ENCODE assay signal across 17 cellular contexts in genomic region chr19:46393456-46394397, GRCh38. TPM values are rescaled to one million over a fixed set of nuclear protein-coding genes. Genes with fewer than 3 reads are reported as not detected.
DNase-seq lines count a peak whose midpoint lies in the region; ATAC-seq and TF ChIP-seq lines count a peak whose summit lies in the region.
"Had no signal": no experiment of that assay in that cellular context is flagged by ENCODE, and none has a peak within 500 bp of the region (broad histone marks: within the 10 kb centered on the region; RNA-seq: fewer than 3 reads in every experiment).

No MANE protein-coding gene starts in this region.

- no peaks in the 10 kb centered on the region for H3K36me3 ChIP-seq in uterus

- H3K27me3 Mint-ChIP-seq in endothelial cell (ENCODE audit: unreplicated experiment) (peaks cover 12% of the 10 kb centered on the region), nephron progenitor cell (ENCODE audit: low read depth, poor library complexity) (peaks cover 20% of the 10 kb centered on the region)

- H3K4me3 Mint-ChIP-seq in endothelial cell (ENCODE audit: unreplicated experiment), result peak overlapping the region; percentile 22
- no peak overlapping the region for H3K4me3 Mint-ChIP-seq in nephron progenitor cell
- H3K4me3 Mint-ChIP-seq: activated CD8-positive, alpha-beta T cell treated with anti-CD3 and anti-CD28 coated beads, Interleukin-2, amount 10 ng/mL, durations not matched to agents 7 days and 5 days; activated T-helper 1 cell treated with anti-CD3 and anti-CD28 coated beads, Interleukin-12 subunit alpha, Interleukin-12 subunit beta, Interleukin-2, Interleukin-4 antibody, amounts not matched to agents 30 ng/mL and 10 ng/mL and 1 ng/mL, durations not matched to agents 14 hours and 24 hours and 36 hours; CD14-positive monocyte had no signal

- peaks cover 23% of the 10 kb centered on the region for H3K4me1 Mint-ChIP-seq in endothelial cell (ENCODE audit: unreplicated experiment)
- peaks cover 30% of the 10 kb centered on the region for H3K4me1 Mint-ChIP-seq in nephron progenitor cell
- H3K4me1 Mint-ChIP-seq: CD14-positive monocyte had no signal

- TF ChIP-seq CTCF in endothelial cell (IDR thresholded peaks at IDR 0.05; ENCODE audit: unreplicated experiment), result no peak
- no peak for TF ChIP-seq CTCF in nephron progenitor cell (IDR thresholded peaks at IDR 0.05)
- no peak for TF ChIP-seq CTCF in uterus (IDR thresholded peaks at IDR 0.05)
- no peak for TF ChIP-seq CTCF in foreskin keratinocyte (conservative IDR thresholded peaks at IDR 0.05)

- intact Hi-C loops in uterus (cut with DNase I; ENCODE audit: low total_unique reads), result no loop called here

- no peak overlapping the region for H3K4me3 ChIP-seq in uterus

- H3K27ac Mint-ChIP-seq in endothelial cell (ENCODE audit: unreplicated experiment) (peak overlapping the region; percentile 98), nephron progenitor cell (peak overlapping the region; percentile 84)
- H3K27ac Mint-ChIP-seq: activated CD8-positive, alpha-beta T cell treated with anti-CD3 and anti-CD28 coated beads, Interleukin-2, amount 10 ng/mL, durations not matched to agents 7 days and 5 days had no signal

- DNase-seq in activated effector memory CD4-positive, alpha-beta T cell treated with anti-CD3 and anti-CD28 coated beads, Interleukin-2, amount 50 U/mL, for 16 hours, result peak; percentile 45
- DNase-seq in activated effector memory CD4-positive, alpha-beta T cell treated with Interleukin-2 at 50 U/mL for 16 hours, result no peak
- DNase-seq in endothelial cell (ENCODE audit: low spot score) (no peak), nephron progenitor cell (no peak), uterus (no peak), NCI-H1417 treated with DMSO at 0.1 percent for 48 hours (lab: John Stamatoyannopoulos, UW) (no peak), foreskin keratinocyte (no peak)
- no peak for DNase-seq in activated CD4-positive, alpha-beta T cell treated with anti-CD3 and anti-CD28 coated beads for 1 hour
- DNase-seq: activated CD8-positive, alpha-beta T cell treated with anti-CD3 and anti-CD28 coated beads, Interleukin-2, amount 10 ng/mL, durations not matched to agents 7 days and 5 days; amygdala; NCI-H1694; NCI-H446 had no signal

- H3K9me3 Mint-ChIP-seq in endothelial cell (ENCODE audit: unreplicated experiment) (peaks cover 5% of the 10 kb centered on the region), nephron progenitor cell (peaks cover 6% of the 10 kb centered on the region)
- H3K9me3 Mint-ChIP-seq: activated T-helper 1 cell treated with anti-CD3 and anti-CD28 coated beads, Interleukin-12 subunit alpha, Interleukin-12 subunit beta, Interleukin-2, Interleukin-4 antibody, amounts not matched to agents 30 ng/mL and 10 ng/mL and 1 ng/mL, durations not matched to agents 14 hours and 24 hours and 36 hours had no signal

- no peaks in the 10 kb centered on the region for H3K4me1 ChIP-seq in uterus
- no peaks in the 10 kb centered on the region for H3K4me1 ChIP-seq in foreskin keratinocyte
- H3K4me1 ChIP-seq: parathyroid adenoma had no signal

- H3K27ac ChIP-seq in uterus (peak overlapping the region; percentile 40 to 56), foreskin keratinocyte (no peak overlapping the region)
- H3K27ac ChIP-seq: parathyroid adenoma had no signal

- no peaks in the 10 kb centered on the region for H3K9me3 ChIP-seq in uterus

- H3K27me3 ChIP-seq in uterus (no peaks in the 10 kb centered on the region), foreskin keratinocyte (no peaks in the 10 kb centered on the region)

- no peak for ATAC-seq in foreskin keratinocyte
- ATAC-seq: activated CD8-positive, alpha-beta T cell treated with anti-CD3 and anti-CD28 coated beads, Interleukin-2, amount 10 ng/mL, durations not matched to agents 7 days and 5 days had no signal

- no peak for TF ChIP-seq POLR2A in uterus (IDR thresholded peaks at IDR 0.05)

- H3K36me3 Mint-ChIP-seq in endothelial cell (ENCODE audit: low read depth, unreplicated experiment) (peaks cover 21% of the 10 kb centered on the region), nephron progenitor cell (ENCODE audit: low read depth) (peaks cover 37% of the 10 kb centered on the region)

RNA-seq across cellular contexts. Expression of gene CCDC8, which starts 19.6 kb away (rescaled TPM):
- total RNA-seq in endothelial cell (ENCODE audit: unreplicated experiment), result 13.3 TPM
- 10 to 100 TPM in 2 of 4 donors, 1 to 10 TPM in 2; 7.2 to 89.1 (median 26.2) TPM for total RNA-seq in uterus
- total RNA-seq in foreskin keratinocyte, result 41.6 and 42.7 TPM in 2 replicates
- 27.3 and 30.4 TPM in 2 replicates for polyA plus RNA-seq in foreskin keratinocyte
- total RNA-seq: activated CD8-positive, alpha-beta T cell treated with anti-CD3 and anti-CD28 coated beads, Interleukin-2, amount 10 ng/mL, durations not matched to agents 7 days and 5 days; activated T-helper 1 cell treated with anti-CD3 and anti-CD28 coated beads, Interleukin-12 subunit alpha, Interleukin-12 subunit beta, Interleukin-2, Interleukin-4 antibody, amounts not matched to agents 30 ng/mL and 10 ng/mL and 1 ng/mL, durations not matched to agents 14 hours and 24 hours and 36 hours; mononuclear cell had no signal
- polyA plus RNA-seq: CD14-positive monocyte had no signal

RNA-seq across cellular contexts. Expression of gene PNMA8C, which starts 35.0 kb away (rescaled TPM):
- 0.41 TPM for total RNA-seq in endothelial cell (ENCODE audit: unreplicated experiment)
- total RNA-seq in uterus, result 1 to 10 TPM in 1 of 4 donors, under 1 TPM in 2, not detected in 1; under 0.01 to 3.7 (median 0.73) TPM
- not detected in 2 replicates for total RNA-seq in foreskin keratinocyte
- polyA plus RNA-seq in foreskin keratinocyte, result not detected in 2 replicates
- total RNA-seq: activated T-helper 1 cell treated with anti-CD3 and anti-CD28 coated beads, Interleukin-12 subunit alpha, Interleukin-12 subunit beta, Interleukin-2, Interleukin-4 antibody, amounts not matched to agents 30 ng/mL and 10 ng/mL and 1 ng/mL, durations not matched to agents 14 hours and 24 hours and 36 hours; mononuclear cell had no signal
- polyA plus RNA-seq: CD14-positive monocyte, esophagus had no signal

RNA-seq across cellular contexts. Expression of gene PPP5C, which starts 46.8 kb away (rescaled TPM):
- total RNA-seq in endothelial cell (ENCODE audit: unreplicated experiment) (66.7 TPM), uterus (10 to 100 TPM; 26.1 to 92.3 (median 62.5) TPM), foreskin keratinocyte (62.5 and 75.3 TPM in 2 replicates)
- polyA plus RNA-seq in foreskin keratinocyte, result 73.8 and 80.6 TPM in 2 replicates
